In the genomic region with DNA sequence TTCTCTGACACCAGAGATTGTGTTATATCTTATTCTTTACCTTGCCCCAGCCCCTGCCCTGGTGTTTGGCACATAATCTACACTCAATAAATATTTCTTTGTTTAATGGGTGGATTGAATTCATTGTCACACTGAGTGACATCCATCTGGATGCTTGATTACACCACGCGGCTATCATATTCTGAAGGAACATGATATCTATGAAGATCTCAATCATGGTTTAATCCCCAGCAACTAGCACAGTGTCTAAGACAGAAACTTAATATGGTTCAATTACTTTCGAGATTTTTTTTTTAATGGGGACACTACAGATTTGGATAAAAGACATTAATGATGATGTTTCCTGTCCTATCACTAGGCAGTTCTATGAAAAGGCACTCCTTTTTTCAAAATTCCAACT, we compare ENCODE assay signal across 22 cellular contexts.
"Had no signal": no experiment of that assay in that cellular context is flagged by ENCODE, and none has a peak within 500 bp of the region (broad histone marks: within the 10 kb centered on the region; RNA-seq: fewer than 3 reads in every experiment).

No MANE protein-coding gene starts in this region.

- H3K9me3 ChIP-seq: heart left ventricle, mucosa of descending colon, neutrophil, transverse colon had no signal

- H3K9me3 Mint-ChIP-seq: activated T-cell treated with anti-CD3 and anti-CD28 coated beads, Interleukin-2, amount 50 U/mL, for 72 hours; immature natural killer cell; memory B cell; stimulated activated naive CD8-positive, alpha-beta T cell treated with anti-CD3 and anti-CD28 coated beads, Interleukin-15, Interleukin-2, amounts not matched to agents 100 ng/mL and 50 ng/mL, for 24 hours had no signal

- H3K4me3 ChIP-seq: coronary artery, heart left ventricle, mucosa of descending colon, transverse colon had no signal

- H3K4me3 Mint-ChIP-seq: activated T-cell treated with anti-CD3 and anti-CD28 coated beads, Interleukin-2, amount 50 U/mL, for 72 hours; immature natural killer cell; memory B cell; naive thymus-derived CD4-positive, alpha-beta T cell; stimulated activated naive CD8-positive, alpha-beta T cell treated with anti-CD3 and anti-CD28 coated beads, Interleukin-15, Interleukin-2, amounts not matched to agents 100 ng/mL and 50 ng/mL, for 24 hours had no signal

- H3K36me3 Mint-ChIP-seq: immature natural killer cell; memory B cell; naive thymus-derived CD4-positive, alpha-beta T cell had no signal

- DNase-seq: activated CD4-positive, alpha-beta T cell treated with anti-CD3 and anti-CD28 coated beads, Interleukin-2, amount 50 U/mL, for 1 hour; activated CD4-positive, CD25-positive, alpha-beta regulatory T cell treated with anti-CD3 and anti-CD28 coated beads, Interleukin-2, amount 50 U/mL, for 72 hours; activated CD8-positive, alpha-beta memory T cell treated with anti-CD3 and anti-CD28 coated beads, Interleukin-2, amount 50 U/mL, for 48 hours; activated effector memory CD4-positive, alpha-beta T cell treated with anti-CD3 and anti-CD28 coated beads, Interleukin-2, amount 50 U/mL, for 16 hours; activated naive CD4-positive, alpha-beta T cell treated with anti-CD3 and anti-CD28 coated beads, Interleukin-2, amount 50 U/mL, for 16 hours; activated T-cell treated with anti-CD3 and anti-CD28 coated beads, Interleukin-2, amount 50 U/mL, for 72 hours; aorta; heart left ventricle; immature natural killer cell; kidney glomerular epithelial cell; left ventricle myocardium superior; mucosa of descending colon; naive thymus-derived CD4-positive, alpha-beta T cell; SW 1271; T-helper 2 cell; transverse colon had no signal

- H3K4me1 Mint-ChIP-seq: immature natural killer cell; memory B cell; naive thymus-derived CD4-positive, alpha-beta T cell had no signal

- ATAC-seq: activated T-cell treated with anti-CD3 and anti-CD28 coated beads, Interleukin-2, amount 50 U/mL, for 72 hours; naive thymus-derived CD4-positive, alpha-beta T cell had no signal

- H3K27me3 ChIP-seq: heart left ventricle, neutrophil, transverse colon had no signal

- H3K27ac ChIP-seq: coronary artery, neutrophil, VCaP had no signal

- H3K36me3 ChIP-seq: heart left ventricle, neutrophil, transverse colon had no signal

- H3K27ac Mint-ChIP-seq: activated T-cell treated with anti-CD3 and anti-CD28 coated beads, Interleukin-2, amount 50 U/mL, for 72 hours; immature natural killer cell; memory B cell; naive thymus-derived CD4-positive, alpha-beta T cell; stimulated activated naive CD8-positive, alpha-beta T cell treated with anti-CD3 and anti-CD28 coated beads, Interleukin-15, Interleukin-2, amounts not matched to agents 100 ng/mL and 50 ng/mL, for 24 hours had no signal

- FAIRE-seq: frontal cortex had no signal
